Comparison of ENCODE assay signal across 1 cellular context in genomic region chr15:31266712-31267111, GRCh38.
A peak's percentile ranks its signal among the peaks of the same experiment; 100 is the strongest.
TF ChIP-seq lines count a peak whose summit lies in the region.

No MANE protein-coding gene starts in this region.

TF ChIP-seq in HepG2, 621 proteins besides CTCF, POLR2A, EP300 and RAD21:
- TF ChIP-seq ZNF407 (CRISPR knock-in tag; IDR thresholded peaks at IDR 0.05; ENCODE audit: not compliant biosample characterization) (no peak), AKAP8 (CRISPR knock-in tag; IDR thresholded peaks at IDR 0.05) (no peak), MED13 (CRISPR knock-in tag; IDR thresholded peaks at IDR 0.05) (no peak), ZNF281 (CRISPR knock-in tag; IDR thresholded peaks at IDR 0.05; ENCODE audit: borderline replicate concordance) (peak; percentile 36; the same call in 1 of the 2 replicates), HHEX (CRISPR knock-in tag; IDR thresholded peaks at IDR 0.05) (no peak), ZNF570 (CRISPR knock-in tag; IDR thresholded peaks at IDR 0.05; ENCODE audit: borderline replicate concordance) (no peak), ESRRA (CRISPR knock-in tag; IDR thresholded peaks at IDR 0.05; ENCODE audit: low read depth) (no peak)
TF ChIP-seq in HepG2: peak in this region for 1.
